18 cellular contexts compared by ENCODE assay signal in the genomic region with DNA sequence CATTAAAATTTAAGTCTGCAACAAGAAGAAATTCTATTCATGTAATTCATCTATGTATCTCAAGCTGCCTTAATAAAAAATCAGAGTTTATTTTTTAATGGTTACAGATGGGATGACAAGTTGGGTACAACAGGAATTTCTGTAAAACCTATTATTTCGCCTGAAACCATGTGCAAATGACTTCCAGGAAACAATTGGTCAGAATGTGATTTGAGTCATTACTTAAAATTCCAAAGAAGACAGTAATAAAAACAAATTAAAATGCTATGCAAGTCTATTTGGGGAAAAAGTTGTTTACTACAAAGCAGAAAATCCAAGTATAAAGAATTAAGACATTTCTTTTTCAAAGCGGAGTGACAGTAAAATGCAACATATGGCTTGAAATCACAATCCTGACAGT.
"Had no signal": no experiment of that assay in that cellular context is flagged by ENCODE, and none has a peak within 500 bp of the region (broad histone marks: within the 10 kb centered on the region; RNA-seq: fewer than 3 reads in every experiment).

No MANE protein-coding gene starts in this region.

- DNase-seq: activated CD4-positive, alpha-beta T cell treated with anti-CD3 and anti-CD28 coated beads, Interleukin-2, amount 50 U/mL, for 4 hours; activated CD4-positive, CD25-positive, alpha-beta regulatory T cell treated with anti-CD3 and anti-CD28 coated beads, Interleukin-2, amount 50 U/mL, for 72 hours; activated effector memory CD4-positive, alpha-beta T cell treated with Interleukin-2 at 50 U/mL for 16 hours; activated T-cell treated with anti-CD3 and anti-CD28 coated beads, Interleukin-2, amount 50 U/mL, for 1 hour; amniotic stem cell; esophagus squamous epithelium; naive B cell; pancreas; retina; stimulated activated CD4-positive, alpha-beta T cell treated with anti-CD3 and anti-CD28 coated beads, Interleukin-15, amount 100 ng/mL, for 24 hours; stimulated activated CD4-positive, alpha-beta T cell treated with anti-CD3 and anti-CD28 coated beads, Interleukin-4, amount 100 ng/mL, for 4 hours; stimulated activated naive CD8-positive, alpha-beta T cell treated with anti-CD3 and anti-CD28 coated beads, Interleukin-15, amount 100 ng/mL, for 72 hours; testis had no signal

- H3K9me3 ChIP-seq: esophagus squamous epithelium, pancreas, testis had no signal

- H3K4me3 ChIP-seq: esophagus squamous epithelium, hepatocyte, lung, pancreas, testis had no signal

- H3K27ac Mint-ChIP-seq: activated naive CD4-positive, alpha-beta T cell treated with anti-CD3 and anti-CD28 coated beads, Interleukin-2, amount 50 U/mL, for 24 hours; naive B cell; stimulated activated naive CD8-positive, alpha-beta T cell treated with anti-CD3 and anti-CD28 coated beads, Interleukin-15, amount 100 ng/mL, for 72 hours; T-helper 2 cell treated with Interferon-gamma antibody and Interleukin-4, amounts not matched to agents 5 μg/mL and 100 μg/mL, for 36 hours had no signal

- H3K36me3 Mint-ChIP-seq: activated naive CD4-positive, alpha-beta T cell treated with anti-CD3 and anti-CD28 coated beads, Interleukin-2, amount 50 U/mL, for 24 hours; naive B cell had no signal

- H3K4me1 ChIP-seq: esophagus squamous epithelium, pancreas, testis had no signal

- H3K27me3 Mint-ChIP-seq: activated naive CD4-positive, alpha-beta T cell treated with anti-CD3 and anti-CD28 coated beads, Interleukin-2, amount 50 U/mL, for 24 hours; naive B cell; stimulated activated naive CD8-positive, alpha-beta T cell treated with anti-CD3 and anti-CD28 coated beads, Interleukin-15, amount 100 ng/mL, for 72 hours had no signal

- H3K27me3 ChIP-seq: esophagus squamous epithelium, hepatocyte, pancreas, testis had no signal

- H2AFZ ChIP-seq: hepatocyte had no signal

- H3K4me3 Mint-ChIP-seq: activated naive CD4-positive, alpha-beta T cell treated with anti-CD3 and anti-CD28 coated beads, Interleukin-2, amount 50 U/mL, for 24 hours; stimulated activated naive CD8-positive, alpha-beta T cell treated with anti-CD3 and anti-CD28 coated beads, Interleukin-15, amount 100 ng/mL, for 72 hours; T-helper 2 cell treated with Interferon-gamma antibody and Interleukin-4, amounts not matched to agents 5 μg/mL and 100 μg/mL, for 36 hours had no signal

- H3K36me3 ChIP-seq: esophagus squamous epithelium, pancreas had no signal

- H3K79me2 ChIP-seq: hepatocyte had no signal

- H3K27ac ChIP-seq: esophagus squamous epithelium, hepatocyte, pancreas, testis had no signal

- H3K9me3 Mint-ChIP-seq: stimulated activated naive CD8-positive, alpha-beta T cell treated with anti-CD3 and anti-CD28 coated beads, Interleukin-15, amount 100 ng/mL, for 72 hours had no signal

- FAIRE-seq: pancreas, urothelium cell line had no signal

- H3K4me1 Mint-ChIP-seq: activated naive CD4-positive, alpha-beta T cell treated with anti-CD3 and anti-CD28 coated beads, Interleukin-2, amount 50 U/mL, for 24 hours; naive B cell; stimulated activated naive CD8-positive, alpha-beta T cell treated with anti-CD3 and anti-CD28 coated beads, Interleukin-15, amount 100 ng/mL, for 72 hours had no signal

- H3K4me2 ChIP-seq: hepatocyte had no signal
